In the genomic region with DNA sequence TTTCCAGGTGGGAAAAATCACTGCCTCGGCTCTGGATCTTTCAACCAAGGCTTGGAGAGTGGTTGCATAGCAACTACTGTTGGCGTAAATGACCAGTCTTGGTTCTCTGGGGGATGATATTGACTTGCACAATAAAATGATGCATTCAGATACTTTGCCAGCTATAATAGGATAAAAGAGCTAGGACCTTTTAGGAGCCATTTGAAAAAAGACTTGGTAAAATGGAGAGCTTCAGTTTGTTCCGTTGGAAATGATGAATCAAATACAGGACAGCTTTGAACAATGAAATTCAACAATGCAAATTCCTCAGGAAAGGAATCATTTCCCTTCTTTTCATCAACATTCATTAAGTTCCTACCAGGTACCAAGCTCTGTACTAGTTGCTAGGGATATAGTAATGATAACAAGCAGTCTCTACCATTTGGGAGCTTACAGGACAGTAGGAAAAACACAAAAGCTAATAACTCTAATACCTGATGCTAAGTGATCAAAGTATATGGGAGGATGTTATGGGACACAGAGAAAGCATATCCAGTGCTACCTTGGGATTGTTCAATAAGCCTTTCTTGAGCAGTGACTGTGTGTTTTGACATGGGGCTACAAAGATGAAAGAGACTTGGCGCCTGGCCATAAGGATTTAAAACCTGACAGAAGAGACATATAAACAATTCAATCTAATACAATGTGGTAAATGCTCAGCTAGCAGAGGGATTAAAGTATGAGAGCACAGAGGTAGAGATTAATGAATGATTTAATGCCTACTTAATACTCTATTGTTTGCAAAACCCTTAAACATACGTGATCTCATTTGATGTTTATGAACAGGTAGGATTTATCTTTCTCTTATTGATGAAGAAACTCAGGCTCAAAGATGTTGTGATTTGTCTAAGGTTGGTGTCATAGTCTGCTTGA, we compare ENCODE assay signal across 2 cellular contexts.
TF ChIP-seq lines count a peak whose summit lies in the region.

No MANE protein-coding gene starts in this region.

TF ChIP-seq in A549, 52 proteins besides CTCF, POLR2A, EP300 and RAD21:
- TF ChIP-seq HOXB13 (CRISPR knock-in tag; IDR thresholded peaks at IDR 0.05; ENCODE audit: low read depth) (no peak), KDM1A (IDR thresholded peaks at IDR 0.05; ENCODE audit: low read depth) (no peak), CHD4 (IDR thresholded peaks at IDR 0.05; ENCODE audit: borderline replicate concordance) (no peak)

TF ChIP-seq in K562, 482 proteins besides CTCF, POLR2A, EP300 and RAD21:
- TF ChIP-seq PML (IDR thresholded peaks at IDR 0.05; ENCODE audit: low read length) (no peak), MCM3 (IDR thresholded peaks at IDR 0.05) (no peak), NFIC (IDR thresholded peaks at IDR 0.05) (peak; percentile 14; the same call in 1 of the 2 replicates), TRIM25 (IDR thresholded peaks at IDR 0.05; ENCODE audit: borderline replicate concordance) (no peak), RFX1 (IDR thresholded peaks at IDR 0.05) (peak; percentile 9; the same call in 1 of the 2 replicates)
